In genomic region chr1:111415461-111415860, GRCh38 we compare ENCODE assay signal across 21 cellular contexts. TPM values are rescaled to one million over a fixed set of nuclear protein-coding genes. Genes with fewer than 3 reads are reported as not detected.
DNase-seq lines count a peak whose midpoint lies in the region; ATAC-seq, FAIRE-seq and TF ChIP-seq lines count a peak whose summit lies in the region.
"Had no signal": no experiment of that assay in that cellular context is flagged by ENCODE, and none has a peak within 500 bp of the region (broad histone marks: within the 10 kb centered on the region; RNA-seq: fewer than 3 reads in every experiment).

No MANE protein-coding gene starts in this region.

- H3K4me3 ChIP-seq in HepG2 (replicated peaks in 1 of 3; ENCODE audit: insufficient read depth in 1 of 3, low read depth in 2 of 3, low read length in 3 of 3) = no peak overlapping the region
- no peak overlapping the region for H3K4me3 ChIP-seq in right lobe of liver
- H3K4me3 ChIP-seq in esophagus muscularis mucosa = no peak overlapping the region
- H3K4me3 ChIP-seq: A549; BLaER1 treated with 17β-estradiol and CSF1 and Interleukin-3, amounts not matched to agents 10 nM and 100 nM had no signal

- no peaks in the 10 kb centered on the region for H3K9me3 ChIP-seq in HepG2 (ENCODE audit: low read length)
- H3K9me3 ChIP-seq in right lobe of liver = no peaks in the 10 kb centered on the region
- H3K9me3 ChIP-seq in esophagus muscularis mucosa = no peaks in the 10 kb centered on the region
- H3K9me3 ChIP-seq: A549; BLaER1 treated with 17β-estradiol and CSF1 and Interleukin-3, amounts not matched to agents 10 nM and 100 nM; Caco-2 had no signal

- no TSS peak for BruUV-seq in HepG2 (replicated peaks; lab: Mats Ljungman, UMichigan)

- no peak overlapping the region for H3K9ac ChIP-seq in HepG2 (ENCODE audit: insufficient read depth, low read depth, low read length)
- H3K9ac ChIP-seq: BLaER1 treated with 17β-estradiol and CSF1 and Interleukin-3, amounts not matched to agents 10 nM and 100 nM had no signal

- H3K79me2 ChIP-seq in HepG2 (ENCODE audit: insufficient read depth, low read length) = no peaks in the 10 kb centered on the region

- TF ChIP-seq EP300 in HepG2 (IDR thresholded peaks at IDR 0.05; ENCODE audit: low read depth in 2 of 2, low read length in 2 of 2) (no peak), HepG2 (CRISPR knock-in tag; IDR thresholded peaks at IDR 0.05; ENCODE audit: borderline replicate concordance) (no peak), esophagus muscularis mucosa (IDR thresholded peaks at IDR 0.05) (no peak)

- H2AFZ ChIP-seq in HepG2 (ENCODE audit: low read length) = no peak overlapping the region

- TF ChIP-seq POLR2A in HepG2 (IDR thresholded peaks at IDR 0.05; ENCODE audit: insufficient read depth in 1 of 2, low read depth in 2 of 2, low read length in 2 of 2) (no peak), right lobe of liver (IDR thresholded peaks at IDR 0.05) (no peak), esophagus muscularis mucosa (IDR thresholded peaks at IDR 0.05; ENCODE audit: low read depth) (no peak)

- CTCF ChIA-PET in HepG2 (lab: Yijun Ruan, JAX; ENCODE audit: low intra/inter-chr PET ratio, low total read pairs) = no interaction called here

- H3K4me1 ChIP-seq in HepG2 (ENCODE audit: insufficient read depth, low read length) = peaks cover 29% of the 10 kb centered on the region
- peaks cover 0 to 15% (median 9%) of the 10 kb centered on the region in 4 donors for H3K4me1 ChIP-seq in right lobe of liver
- H3K4me1 ChIP-seq in esophagus muscularis mucosa = peaks cover 0 to 8% (median 6%) of the 10 kb centered on the region in 4 donors

- intact Hi-C loops in HepG2 (cut with micrococcal nuclease; ENCODE audit: unreplicated experiment) (no loop called here), right lobe of liver (cut with DNase I) (no loop called here), esophagus muscularis mucosa (cut with DNase I) (no loop called here)

- H3K27me3 ChIP-seq in HepG2 (ENCODE audit: control insufficient read depth in 1 of 2, insufficient read depth in 2 of 2, low read length in 2 of 2) = no peaks in the 10 kb centered on the region
- H3K27me3 ChIP-seq in right lobe of liver = no peaks in the 10 kb centered on the region
- no peaks in the 10 kb centered on the region for H3K27me3 ChIP-seq in esophagus muscularis mucosa
- H3K27me3 ChIP-seq: BLaER1 treated with 17β-estradiol and CSF1 and Interleukin-3, amounts not matched to agents 10 nM and 100 nM had no signal

- H3K36me3 ChIP-seq in HepG2 (replicated peaks in 1 of 2; ENCODE audit: control insufficient read depth in 1 of 2, insufficient read depth in 2 of 2, low read length in 2 of 2) (peaks cover 0 to 2% of the 10 kb centered on the region in 2 experiments; a peak in 1 of 5 replicates), right lobe of liver (no peaks in the 10 kb centered on the region), esophagus muscularis mucosa (peaks cover 0 to 17% (median 0%) of the 10 kb centered on the region in 4 donors)

- POLR2A ChIA-PET in HepG2 (lab: Yijun Ruan, JAX) = no interaction called here

- TF ChIP-seq RAD21 in HepG2 (CRISPR knock-in tag; IDR thresholded peaks at IDR 0.05) = no peak

- DNase-seq in HepG2 (ENCODE audit: low spot score) (no peak), right lobe of liver (no peak), esophagus muscularis mucosa (ENCODE audit: extremely low spot score) (peak; percentile 42), mucosa of gallbladder (ENCODE audit: low spot score) (no peak)
- DNase-seq: AML-193; Caco-2; Calu3; CD4-positive, alpha-beta T cell; CD8-positive, alpha-beta T cell; DMS79 treated with DMSO at 0.1 percent for 48 hours; GF-D8 had no signal

- WGBS in HepG2 (ENCODE audit: low lambda C conversion rate) = 94% methylated on average over 3 of the region's 3 CpGs
- 91% methylated on average over 2 of the region's 3 CpGs for WGBS in right lobe of liver (ENCODE audit: insufficient coverage, low coverage, low lambda C conversion rate, missing lambda C conversion rate)
- 91% methylated on average over 3 of the region's 3 CpGs for WGBS in esophagus muscularis mucosa

- no peak for FAIRE-seq in HepG2 (lab: Jason Lieb, UNC)
- FAIRE-seq: A549, D721Med, G401.6, GM12891, GM19239 had no signal

- no peak for ATAC-seq in HepG2
- no peak for ATAC-seq in right lobe of liver
- no peak for ATAC-seq in HG03135 (IDR thresholded peaks at IDR 0.05; ENCODE audit: unreplicated experiment)
- ATAC-seq: A549; CD8-positive, alpha-beta T cell had no signal

- H4K20me1 ChIP-seq in HepG2 (ENCODE audit: insufficient read depth, low read length) = no peaks in the 10 kb centered on the region
- H4K20me1 ChIP-seq: BLaER1 treated with 17β-estradiol and CSF1 and Interleukin-3, amounts not matched to agents 10 nM and 100 nM had no signal

- H3K27ac ChIP-seq in HepG2 (ENCODE audit: extremely low read length, insufficient read depth, low read length) (no peak overlapping the region), right lobe of liver (no peak overlapping the region), esophagus muscularis mucosa (replicated peaks in 1 of 4) (no peak overlapping the region)
- H3K27ac ChIP-seq: 22Rv1; A549; BLaER1 treated with 17β-estradiol and CSF1 and Interleukin-3, amounts not matched to agents 10 nM and 100 nM; C4-2B had no signal

- TF ChIP-seq CTCF in HepG2 (CRISPR knock-in tag; IDR thresholded peaks at IDR 0.05) (no peak), right lobe of liver (IDR thresholded peaks at IDR 0.05) (no peak), esophagus muscularis mucosa (IDR thresholded peaks at IDR 0.05) (no peak)

- in situ Hi-C loops in HepG2 (cut with HindIII; ENCODE audit: extremely low pct_ligation_motif_present, low pct_unique_long_range_greater_than_20kb) = no loop called here

- no peak overlapping the region for H3K4me2 ChIP-seq in HepG2 (ENCODE audit: low read depth, low read length)
- H3K4me2 ChIP-seq: A549; BLaER1 treated with 17β-estradiol and CSF1 and Interleukin-3, amounts not matched to agents 10 nM and 100 nM had no signal

RNA-seq across cellular contexts. Expression of gene OVGP1, which starts 12.1 kb away (rescaled TPM):
- total RNA-seq in HepG2 (2016; rRNA removed; fragmentation: Illumina TruSeq; extraction: Trizol) = 1.2 TPM in 2 replicates
- 0.44 and 0.61 TPM in 2 replicates for total RNA-seq in HepG2 (2016; cell fraction: cytosol; rRNA removed; fragmentation: Illumina TruSeq; extraction: Trizol; ENCODE audit: low read depth)
- total RNA-seq in HepG2 (2016; cell fraction: insoluble cytoplasmic fraction; rRNA removed; fragmentation: Illumina TruSeq; extraction: Trizol) = 0.80 and 1.6 TPM in 2 replicates
- total RNA-seq in HepG2 (2016; cell fraction: membrane; rRNA removed; fragmentation: Illumina TruSeq; extraction: Trizol) = 0.62 and 0.65 TPM in 2 replicates
- total RNA-seq in HepG2 (2016; cell fraction: nucleus; rRNA removed; fragmentation: Illumina TruSeq; extraction: Trizol) = 1.6 and 2.0 TPM in 2 replicates
- 3.3 and 4.8 TPM in 2 replicates for polyA plus RNA-seq in HepG2 (2011; rRNA removed)
- polyA plus RNA-seq in HepG2 (2011; cell fraction: cytosol; rRNA removed) = 1.9 and 2.8 TPM in 2 replicates
- polyA plus RNA-seq in HepG2 (2011; cell fraction: nucleus; rRNA removed) = 12.2 and 15.0 TPM in 2 replicates
- 4.0 and 6.1 TPM in 2 replicates for polyA plus RNA-seq in HepG2 (2012)
- 0.34 and 0.42 TPM in 2 replicates for polyA plus RNA-seq in HepG2 (2016; cell fraction: cytosol; fragmentation: Illumina TruSeq; extraction: Trizol; ENCODE audit: low read depth)
- 0.85 and 1.1 TPM in 2 replicates for polyA plus RNA-seq in HepG2 (2016; cell fraction: insoluble cytoplasmic fraction; fragmentation: Illumina TruSeq; extraction: Trizol; ENCODE audit: low read depth)
- polyA plus RNA-seq in HepG2 (2016; cell fraction: membrane; fragmentation: Illumina TruSeq; extraction: Trizol; ENCODE audit: low read depth) = 0.45 and 0.49 TPM in 2 replicates
- polyA plus RNA-seq in HepG2 (2016; cell fraction: nucleus; fragmentation: Illumina TruSeq; extraction: Trizol; ENCODE audit: insufficient read depth, low read depth) = 3.2 and 3.9 TPM in 2 replicates
- polyA minus RNA-seq in HepG2 (2011; rRNA and poly(A)+ RNA removed; ENCODE audit: low replicate concordance) = 3.5 and 4.7 TPM in 2 replicates
- polyA minus RNA-seq in HepG2 (2011; cell fraction: cytosol; rRNA and poly(A)+ RNA removed) = 1.1 and 1.6 TPM in 2 replicates
- 7.1 and 10.3 TPM in 2 replicates for polyA minus RNA-seq in HepG2 (2011; cell fraction: nucleus; rRNA and poly(A)+ RNA removed)
- total RNA-seq in right lobe of liver = 1 to 10 TPM; 1.4 to 6.3 (median 4.1) TPM
- 1 to 10 TPM in 3 of 4 donors, under 1 TPM in 1; 0.83 to 1.2 (median 1.2) TPM for total RNA-seq in esophagus muscularis mucosa
- 1.2 TPM for total RNA-seq in mucosa of gallbladder
- total RNA-seq: A172 had no signal

RNA-seq across cellular contexts. Expression of gene WDR77, which starts 33.6 kb away (rescaled TPM):
- 90.6 and 93.3 TPM in 2 replicates for total RNA-seq in HepG2 (2016; rRNA removed; fragmentation: Illumina TruSeq; extraction: Trizol)
- 10.9 and 11.3 TPM in 2 replicates for total RNA-seq in HepG2 (2016; cell fraction: cytosol; rRNA removed; fragmentation: Illumina TruSeq; extraction: Trizol; ENCODE audit: low read depth)
- total RNA-seq in HepG2 (2016; cell fraction: insoluble cytoplasmic fraction; rRNA removed; fragmentation: Illumina TruSeq; extraction: Trizol) = 90.6 and 93.0 TPM in 2 replicates
- 27.9 and 29.9 TPM in 2 replicates for total RNA-seq in HepG2 (2016; cell fraction: membrane; rRNA removed; fragmentation: Illumina TruSeq; extraction: Trizol)
- 45.5 and 50.4 TPM in 2 replicates for total RNA-seq in HepG2 (2016; cell fraction: nucleus; rRNA removed; fragmentation: Illumina TruSeq; extraction: Trizol)
- polyA plus RNA-seq in HepG2 (2011; rRNA removed) = 96.3 and 108 TPM in 2 replicates
- polyA plus RNA-seq in HepG2 (2011; cell fraction: cytosol; rRNA removed) = 79.1 and 89.1 TPM in 2 replicates
- 150 and 155 TPM in 2 replicates for polyA plus RNA-seq in HepG2 (2011; cell fraction: nucleus; rRNA removed)
- polyA plus RNA-seq in HepG2 (2012) = 29.9 and 30.8 TPM in 2 replicates
- 10.9 and 11.6 TPM in 2 replicates for polyA plus RNA-seq in HepG2 (2016; cell fraction: cytosol; fragmentation: Illumina TruSeq; extraction: Trizol; ENCODE audit: low read depth)
- 83.1 and 89.4 TPM in 2 replicates for polyA plus RNA-seq in HepG2 (2016; cell fraction: insoluble cytoplasmic fraction; fragmentation: Illumina TruSeq; extraction: Trizol; ENCODE audit: low read depth)
- polyA plus RNA-seq in HepG2 (2016; cell fraction: membrane; fragmentation: Illumina TruSeq; extraction: Trizol; ENCODE audit: low read depth) = 20.8 and 22.9 TPM in 2 replicates
- polyA plus RNA-seq in HepG2 (2016; cell fraction: nucleus; fragmentation: Illumina TruSeq; extraction: Trizol; ENCODE audit: insufficient read depth, low read depth) = 63.2 and 65.3 TPM in 2 replicates
- polyA minus RNA-seq in HepG2 (2011; rRNA and poly(A)+ RNA removed; ENCODE audit: low replicate concordance) = 267 TPM in 2 replicates
- 35.8 and 44.4 TPM in 2 replicates for polyA minus RNA-seq in HepG2 (2011; cell fraction: cytosol; rRNA and poly(A)+ RNA removed)
- polyA minus RNA-seq in HepG2 (2011; cell fraction: nucleus; rRNA and poly(A)+ RNA removed) = 51.8 and 62.4 TPM in 2 replicates
- total RNA-seq in right lobe of liver = 10 to 100 TPM; 11.4 to 27.3 (median 14.0) TPM
- total RNA-seq in esophagus muscularis mucosa = 10 to 100 TPM; 20.8 to 27.6 (median 25.7) TPM
- total RNA-seq in mucosa of gallbladder = 25.6 TPM

RNA-seq across cellular contexts. Expression of gene ATP5PB, which starts 33.8 kb away (rescaled TPM):
- total RNA-seq in HepG2 (2016; rRNA removed; fragmentation: Illumina TruSeq; extraction: Trizol) (541 and 772 TPM in 2 replicates), right lobe of liver (100 to 1,000 TPM; 128 to 152 (median 148) TPM), esophagus muscularis mucosa (100 to 1,000 TPM; 177 to 203 (median 192) TPM), mucosa of gallbladder (192 TPM)
- 74.4 and 81.4 TPM in 2 replicates for total RNA-seq in HepG2 (2016; cell fraction: cytosol; rRNA removed; fragmentation: Illumina TruSeq; extraction: Trizol; ENCODE audit: low read depth)
- 539 and 786 TPM in 2 replicates for total RNA-seq in HepG2 (2016; cell fraction: insoluble cytoplasmic fraction; rRNA removed; fragmentation: Illumina TruSeq; extraction: Trizol)
- 177 and 193 TPM in 2 replicates for total RNA-seq in HepG2 (2016; cell fraction: membrane; rRNA removed; fragmentation: Illumina TruSeq; extraction: Trizol)
- 163 and 174 TPM in 2 replicates for total RNA-seq in HepG2 (2016; cell fraction: nucleus; rRNA removed; fragmentation: Illumina TruSeq; extraction: Trizol)
- 209 and 297 TPM in 2 replicates for polyA plus RNA-seq in HepG2 (2011; rRNA removed)
- polyA plus RNA-seq in HepG2 (2011; cell fraction: cytosol; rRNA removed) = 185 and 234 TPM in 2 replicates
- polyA plus RNA-seq in HepG2 (2011; cell fraction: nucleus; rRNA removed) = 41.9 and 44.4 TPM in 2 replicates
- polyA plus RNA-seq in HepG2 (2012) = 196 and 251 TPM in 2 replicates
- 96.2 and 101 TPM in 2 replicates for polyA plus RNA-seq in HepG2 (2016; cell fraction: cytosol; fragmentation: Illumina TruSeq; extraction: Trizol; ENCODE audit: low read depth)
- polyA plus RNA-seq in HepG2 (2016; cell fraction: insoluble cytoplasmic fraction; fragmentation: Illumina TruSeq; extraction: Trizol; ENCODE audit: low read depth) = 672 and 700 TPM in 2 replicates
- 146 and 153 TPM in 2 replicates for polyA plus RNA-seq in HepG2 (2016; cell fraction: membrane; fragmentation: Illumina TruSeq; extraction: Trizol; ENCODE audit: low read depth)
- polyA plus RNA-seq in HepG2 (2016; cell fraction: nucleus; fragmentation: Illumina TruSeq; extraction: Trizol; ENCODE audit: insufficient read depth, low read depth) = 225 and 252 TPM in 2 replicates
- polyA minus RNA-seq in HepG2 (2011; rRNA and poly(A)+ RNA removed; ENCODE audit: low replicate concordance) = 137 and 342 TPM in 2 replicates
- polyA minus RNA-seq in HepG2 (2011; cell fraction: cytosol; rRNA and poly(A)+ RNA removed) = 103 and 109 TPM in 2 replicates
- 22.0 and 30.5 TPM in 2 replicates for polyA minus RNA-seq in HepG2 (2011; cell fraction: nucleus; rRNA and poly(A)+ RNA removed)

RNA-seq across cellular contexts. Expression of gene C1orf162, which starts 58.3 kb away (rescaled TPM):
- 0.27 TPM in 1 of 2 replicates, not detected in the other for total RNA-seq in HepG2 (2016; rRNA removed; fragmentation: Illumina TruSeq; extraction: Trizol)
- not detected in 2 replicates for total RNA-seq in HepG2 (2016; cell fraction: cytosol; rRNA removed; fragmentation: Illumina TruSeq; extraction: Trizol; ENCODE audit: low read depth)
- 0.28 TPM in 1 of 2 replicates, not detected in the other for total RNA-seq in HepG2 (2016; cell fraction: insoluble cytoplasmic fraction; rRNA removed; fragmentation: Illumina TruSeq; extraction: Trizol)
- total RNA-seq in HepG2 (2016; cell fraction: membrane; rRNA removed; fragmentation: Illumina TruSeq; extraction: Trizol) = 0.10 and 0.12 TPM in 2 replicates
- 0.22 and 0.81 TPM in 2 replicates for total RNA-seq in HepG2 (2016; cell fraction: nucleus; rRNA removed; fragmentation: Illumina TruSeq; extraction: Trizol)
- polyA plus RNA-seq in HepG2 (2011; rRNA removed) = 0.61 and 0.89 TPM in 2 replicates
- polyA plus RNA-seq in HepG2 (2011; cell fraction: cytosol; rRNA removed) = 0.15 and 0.34 TPM in 2 replicates
- 2.7 and 3.0 TPM in 2 replicates for polyA plus RNA-seq in HepG2 (2011; cell fraction: nucleus; rRNA removed)
- polyA plus RNA-seq in HepG2 (2012) = 0.66 and 0.83 TPM in 2 replicates
- 0.16 and 0.20 TPM in 2 replicates for polyA plus RNA-seq in HepG2 (2016; cell fraction: cytosol; fragmentation: Illumina TruSeq; extraction: Trizol; ENCODE audit: low read depth)
- polyA plus RNA-seq in HepG2 (2016; cell fraction: insoluble cytoplasmic fraction; fragmentation: Illumina TruSeq; extraction: Trizol; ENCODE audit: low read depth) = not detected in 2 replicates
- polyA plus RNA-seq in HepG2 (2016; cell fraction: membrane; fragmentation: Illumina TruSeq; extraction: Trizol; ENCODE audit: low read depth) = 0.19 and 0.20 TPM in 2 replicates
- polyA plus RNA-seq in HepG2 (2016; cell fraction: nucleus; fragmentation: Illumina TruSeq; extraction: Trizol; ENCODE audit: insufficient read depth, low read depth) = 0.85 and 1.2 TPM in 2 replicates
- 0.33 TPM in 1 of 2 replicates, not detected in the other for polyA minus RNA-seq in HepG2 (2011; rRNA and poly(A)+ RNA removed; ENCODE audit: low replicate concordance)
- not detected in 2 replicates for polyA minus RNA-seq in HepG2 (2011; cell fraction: cytosol; rRNA and poly(A)+ RNA removed)
- polyA minus RNA-seq in HepG2 (2011; cell fraction: nucleus; rRNA and poly(A)+ RNA removed) = 1.4 and 1.9 TPM in 2 replicates
- total RNA-seq in right lobe of liver = 10 to 100 TPM in 2 of 6 experiments, 1 to 10 TPM in 4; 6.1 to 16.9 (median 9.3) TPM
- total RNA-seq in esophagus muscularis mucosa = 10 to 100 TPM in 3 of 4 donors, 1 to 10 TPM in 1; 7.5 to 23.0 (median 12.2) TPM
- 17.2 TPM for total RNA-seq in mucosa of gallbladder
- total RNA-seq: A172 had no signal
